Comparison of ENCODE assay signal across 31 cellular contexts in the genomic region with DNA sequence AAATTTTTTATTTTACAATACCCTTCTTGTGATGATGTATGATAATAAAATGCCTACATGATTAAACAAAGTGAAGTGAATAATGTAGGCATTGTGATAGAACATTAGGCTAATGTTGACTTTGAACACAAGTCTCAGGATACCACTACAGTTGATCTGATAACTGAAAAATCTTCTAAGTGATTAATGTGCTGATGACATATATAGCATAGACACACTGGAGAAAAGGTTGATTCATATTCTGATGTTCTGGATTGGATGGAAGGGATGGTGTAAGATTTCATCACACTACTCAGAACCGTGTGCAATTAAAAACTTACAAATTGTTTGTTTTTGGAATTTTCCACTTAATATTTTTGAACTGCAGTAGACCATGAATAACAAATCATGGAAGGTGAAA.
"Had no signal": no experiment of that assay in that cellular context is flagged by ENCODE, and none has a peak within 500 bp of the region (broad histone marks: within the 10 kb centered on the region; RNA-seq: fewer than 3 reads in every experiment).

No MANE protein-coding gene starts in this region.

- H3K9ac ChIP-seq: KMS-11 had no signal

- H3K27me3 ChIP-seq: MG63 had no signal

- H3K9me3 ChIP-seq: MG63 had no signal

- H3K4me3 ChIP-seq: MG63 had no signal

- H3K4me2 ChIP-seq: KMS-11 had no signal

- H3K27ac ChIP-seq: KMS-11 had no signal

- H3K36me3 ChIP-seq: MG63 had no signal

- DNase-seq: Karpas-422, Kasumi-1, MG63, MM.1S, MV-4-11, NCI-H1048, NCI-H1092, NCI-H1092 treated with DMSO at 0.1 percent for 48 hours, NCI-H1105, NCI-H1105 treated with DMSO at 0.1 percent for 48 hours, NCI-H1417 treated with DMSO at 0.1 percent for 48 hours, NCI-H1436, NCI-H1436 treated with DMSO at 0.1 percent for 48 hours, NCI-H1694, NCI-H1694 treated with DMSO at 0.1 percent for 48 hours, NCI-H187, NCI-H187 treated with DMSO at 0.1 percent for 48 hours, NCI-H1930, NCI-H2029, NCI-H2029 treated with DMSO at 0.1 percent for 48 hours, NCI-H2081, NCI-H2081 treated with DMSO at 0.1 percent for 48 hours, NCI-H2107, NCI-H2171, NCI-H2171 treated with DMSO at 0.1 percent for 48 hours, NCI-H2227 treated with DMSO at 0.1 percent for 48 hours, NCI-H226, NCI-H345, NCI-H446 treated with DMSO at 0.1 percent for 48 hours, NCI-H510A had no signal
